23 cellular contexts compared by ENCODE assay signal in genomic region chr2:241088791-241089732, GRCh38. TPM values are rescaled to one million over a fixed set of nuclear protein-coding genes. Genes with fewer than 3 reads are reported as not detected.
A peak's percentile ranks its signal among the peaks of the same experiment; 100 is the strongest.
DNase-seq lines count a peak whose midpoint lies in the region; ATAC-seq and TF ChIP-seq lines count a peak whose summit lies in the region.
"Had no signal": no experiment of that assay in that cellular context is flagged by ENCODE, and none has a peak within 500 bp of the region (broad histone marks: within the 10 kb centered on the region; RNA-seq: fewer than 3 reads in every experiment).

No MANE protein-coding gene starts in this region.

- TF ChIP-seq CTCF in upper lobe of left lung (IDR thresholded peaks at IDR 0.05) = no peak

- H3K27ac ChIP-seq in upper lobe of left lung = peak overlapping the region; percentile 47 to 54 (median 48)
- H3K27ac ChIP-seq: vagina had no signal

- no peaks in the 10 kb centered on the region for H3K9me3 Mint-ChIP-seq in activated naive CD4-positive, alpha-beta T cell treated with anti-CD3 and anti-CD28 coated beads, Interleukin-2, amount 10 ng/mL, durations not matched to agents 7 days and 5 days
- no peaks in the 10 kb centered on the region for H3K9me3 Mint-ChIP-seq in activated T-helper 17 cell treated with anti-CD3 and anti-CD28 coated beads, Interleukin-2, amount 50 U/mL, for 72 hours
- H3K9me3 Mint-ChIP-seq: CD8-positive, alpha-beta memory T cell had no signal

- TF ChIP-seq EP300 in upper lobe of left lung (IDR thresholded peaks at IDR 0.05) = no peak

- DNase-seq in activated naive CD4-positive, alpha-beta T cell treated with anti-CD3 and anti-CD28 coated beads, Interleukin-2, amount 10 ng/mL, durations not matched to agents 7 days and 5 days = no peak
- no peak for DNase-seq in activated naive CD4-positive, alpha-beta T cell treated with Interleukin-2 at 50 U/mL for 16 hours
- peak; percentile 51 to 69 for DNase-seq in lung microvascular endothelial cell (ENCODE audit: low read depth in 2 of 2)
- DNase-seq in upper lobe of left lung = no peak
- DNase-seq in NCI-H2196 (lab: John Stamatoyannopoulos, UW; ENCODE audit: unreplicated experiment) = no peak
- no peak for DNase-seq in HPDE6-E6E7 (ENCODE audit: extremely low spot score)
- DNase-seq: activated CD4-positive, CD25-positive, alpha-beta regulatory T cell; activated CD8-positive, alpha-beta memory T cell treated with anti-CD3 and anti-CD28 coated beads for 24 hours; amniotic stem cell; cortex of kidney; DMS53; GDM1; Kasumi-1; left cardiac atrium; NCI-H187; NCI-H69; SK-N-SH; stimulated activated CD4-positive, alpha-beta T cell treated with anti-CD3 and anti-CD28 coated beads, Interleukin-15, amount 100 ng/mL, for 24 hours had no signal

- no peaks in the 10 kb centered on the region for H3K27me3 Mint-ChIP-seq in activated naive CD4-positive, alpha-beta T cell treated with anti-CD3 and anti-CD28 coated beads, Interleukin-2, amount 10 ng/mL, durations not matched to agents 7 days and 5 days
- H3K27me3 Mint-ChIP-seq in activated T-helper 17 cell treated with anti-CD3 and anti-CD28 coated beads, Interleukin-2, amount 50 U/mL, for 72 hours = no peaks in the 10 kb centered on the region

- TF ChIP-seq POLR2A in upper lobe of left lung (IDR thresholded peaks at IDR 0.05) = no peak

- H3K27ac Mint-ChIP-seq in activated naive CD4-positive, alpha-beta T cell treated with anti-CD3 and anti-CD28 coated beads, Interleukin-2, amount 10 ng/mL, durations not matched to agents 7 days and 5 days = peak overlapping the region; percentile 37
- peak overlapping the region; percentile 65 for H3K27ac Mint-ChIP-seq in activated T-helper 17 cell treated with anti-CD3 and anti-CD28 coated beads, Interleukin-2, amount 50 U/mL, for 72 hours

- no peak overlapping the region for H3K4me3 ChIP-seq in upper lobe of left lung
- H3K4me3 ChIP-seq: vagina had no signal

- peaks cover 0 to 21% (median 10%) of the 10 kb centered on the region in 4 donors for H3K4me1 ChIP-seq in upper lobe of left lung
- H3K4me1 ChIP-seq: vagina had no signal

- H3K36me3 ChIP-seq in upper lobe of left lung = peaks cover 4 to 90% (median 54%) of the 10 kb centered on the region in 4 donors

- no peaks in the 10 kb centered on the region for H3K27me3 ChIP-seq in upper lobe of left lung
- H3K27me3 ChIP-seq: vagina had no signal

- H3K4me3 Mint-ChIP-seq in activated naive CD4-positive, alpha-beta T cell treated with anti-CD3 and anti-CD28 coated beads, Interleukin-2, amount 10 ng/mL, durations not matched to agents 7 days and 5 days = no peak overlapping the region
- H3K4me3 Mint-ChIP-seq in activated T-helper 17 cell treated with anti-CD3 and anti-CD28 coated beads, Interleukin-2, amount 50 U/mL, for 72 hours = no peak overlapping the region

- no peaks in the 10 kb centered on the region for H3K4me1 Mint-ChIP-seq in activated naive CD4-positive, alpha-beta T cell treated with anti-CD3 and anti-CD28 coated beads, Interleukin-2, amount 10 ng/mL, durations not matched to agents 7 days and 5 days
- peaks cover 5% of the 10 kb centered on the region for H3K4me1 Mint-ChIP-seq in activated T-helper 17 cell treated with anti-CD3 and anti-CD28 coated beads, Interleukin-2, amount 50 U/mL, for 72 hours

- CTCF ChIA-PET in activated naive CD4-positive, alpha-beta T cell treated with anti-CD3 and anti-CD28 coated beads, Interleukin-2, amount 10 ng/mL, durations not matched to agents 7 days and 5 days (lab: Charles Lee) = interaction anchor here (2.6 kb wide), 1 partner anchor 11 kb away, joined by 12 read pairs; no protein-coding TSS in a partner anchor

- ATAC-seq in activated T-helper 17 cell treated with anti-CD3 and anti-CD28 coated beads, Interleukin-2, amount 50 U/mL, for 72 hours (replicated peaks) = no peak
- ATAC-seq in upper lobe of left lung (ENCODE audit: low FRiP score in 2 of 2) = no peak
- ATAC-seq in HG03097 (IDR thresholded peaks at IDR 0.05; ENCODE audit: low FRiP score, unreplicated experiment) = no peak
- ATAC-seq: left cardiac atrium, sciatic nerve had no signal

- H3K36me3 Mint-ChIP-seq in activated naive CD4-positive, alpha-beta T cell treated with anti-CD3 and anti-CD28 coated beads, Interleukin-2, amount 10 ng/mL, durations not matched to agents 7 days and 5 days = peaks cover 53% of the 10 kb centered on the region
- H3K36me3 Mint-ChIP-seq in activated T-helper 17 cell treated with anti-CD3 and anti-CD28 coated beads, Interleukin-2, amount 50 U/mL, for 72 hours (ENCODE audit: low read depth) = peaks cover 94% of the 10 kb centered on the region

- WGBS in upper lobe of left lung, 2 donors = 55 to 63% methylated on average over 20 of the region's 20 CpGs

- H3K9me3 ChIP-seq in upper lobe of left lung = no peaks in the 10 kb centered on the region
- H3K9me3 ChIP-seq: SK-N-SH, vagina had no signal

RNA-seq across cellular contexts. Expression of gene MTERF4, which starts 13.0 kb away (rescaled TPM):
- 10 to 100 TPM; 36.4 to 86.5 TPM for total RNA-seq in activated T-helper 17 cell treated with anti-CD3 and anti-CD28 coated beads, Interleukin-2, amount 50 U/mL, for 72 hours
- total RNA-seq in lung microvascular endothelial cell (19.8 and 34.1 TPM in 2 replicates), upper lobe of left lung (10 to 100 TPM; 22.3 to 54.4 (median 25.4) TPM)

Comparison
In these comparisons a context has a peak if more than half of its experiments do, and no peak if none do; other contexts are left out.
1. DNase-seq: peak in lung microvascular endothelial cell (2 of 2); none in activated naive CD4-positive, alpha-beta T cell treated with anti-CD3 and anti-CD28 coated beads, Interleukin-2, amount 10 ng/mL, durations not matched to agents 7 days and 5 days (single experiment), activated naive CD4-positive, alpha-beta T cell treated with Interleukin-2 at 50 U/mL for 16 hours (single experiment), upper lobe of left lung (0 of 2), NCI-H2196 (single experiment) and HPDE6-E6E7 (single experiment).